ENCODE assay signal across 13 cellular contexts in the genomic region with DNA sequence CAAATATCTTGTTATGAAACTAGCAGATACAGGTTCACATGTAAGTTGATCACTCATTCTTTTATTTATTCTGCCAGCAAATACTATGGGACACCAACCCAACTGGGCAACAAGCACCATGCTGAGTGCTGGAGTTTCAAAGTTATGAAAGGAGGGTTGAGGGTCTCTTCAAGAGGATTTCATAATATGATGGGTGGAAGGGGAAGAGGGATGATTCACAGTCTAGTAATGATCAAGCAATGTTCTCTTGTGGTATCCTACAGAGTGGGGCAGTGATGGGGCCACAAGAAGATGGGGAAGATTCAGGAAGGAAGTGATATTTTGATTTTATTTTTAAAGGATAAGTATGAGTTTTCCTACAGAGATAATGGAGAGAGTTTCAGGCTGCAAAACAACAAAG.
DNase-seq lines count a peak whose midpoint lies in the region; ATAC-seq lines count a peak whose summit lies in the region.
"Had no signal": no experiment of that assay in that cellular context is flagged by ENCODE, and none has a peak within 500 bp of the region (broad histone marks: within the 10 kb centered on the region; RNA-seq: fewer than 3 reads in every experiment).

No MANE protein-coding gene starts in this region.

- DNase-seq in ELR (ENCODE audit: low read depth) (peak; percentile 59), KBM-7 (peak; percentile 50), SIG-M5 treated with dmso at 0.1 percent for 504 hours (lab: John Stamatoyannopoulos, UW; ENCODE audit: unreplicated experiment) (peak; percentile 85), kidney tubule cell (ENCODE audit: low spot score) (peak; percentile 22), NCI-H187 treated with DMSO at 0.1 percent for 48 hours (lab: John Stamatoyannopoulos, UW) (no peak)
- no peak for DNase-seq in activated effector memory CD4-positive, alpha-beta T cell treated with Interleukin-2 at 50 U/mL for 16 hours
- DNase-seq: kidney glomerular epithelial cell, MG63, NCI-H2081 treated with DMSO at 0.1 percent for 48 hours, NCI-H524 treated with DMSO at 0.1 percent for 48 hours, PC-3, T1000 had no signal

- ATAC-seq in GM18517 (IDR thresholded peaks at IDR 0.05; ENCODE audit: unreplicated experiment): no peak
- ATAC-seq: PC-3 had no signal

- in situ Hi-C loops in KBM-7 (cut with MboI; ENCODE audit: low pct_unique_long_range_greater_than_20kb, low sequenced_read_pairs): no loop called here

Comparison
In these comparisons a context has a peak if more than half of its experiments do, and no peak if none do; other contexts are left out.
1. DNase-seq: peak in ELR (single experiment), KBM-7 (single experiment), SIG-M5 treated with dmso at 0.1 percent for 504 hours (single experiment) and kidney tubule cell (single experiment); none in activated effector memory CD4-positive, alpha-beta T cell treated with Interleukin-2 at 50 U/mL for 16 hours (single experiment) and NCI-H187 treated with DMSO at 0.1 percent for 48 hours (single experiment).